1 cellular context compared by ENCODE assay signal in genomic region chr12:122845865-122846621, GRCh38.
TF ChIP-seq lines count a peak whose summit lies in the region.

No MANE protein-coding gene starts in this region.

TF ChIP-seq in IMR-90, 13 proteins besides CTCF, POLR2A, EP300 and RAD21 (continued from another document):
- TF ChIP-seq USF2 (IDR thresholded peaks at IDR 0.05; ENCODE audit: low read depth, low read length): no peak
